In genomic region chr11:207213-208176, GRCh38 we compare ENCODE assay signal across 8 cellular contexts. TPM values are rescaled to one million over a fixed set of nuclear protein-coding genes. Genes with fewer than 3 reads are reported as not detected.
A peak's percentile ranks its signal among the peaks of the same experiment; 100 is the strongest.
DNase-seq lines count a peak whose midpoint lies in the region; ATAC-seq, FAIRE-seq and TF ChIP-seq lines count a peak whose summit lies in the region.

A gene with protein sequence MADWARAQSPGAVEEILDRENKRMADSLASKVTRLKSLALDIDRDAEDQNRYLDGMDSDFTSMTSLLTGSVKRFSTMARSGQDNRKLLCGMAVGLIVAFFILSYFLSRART (minus strand): TSS chr11:207399. CDS start chr11:207321, 78 bp downstream.
TSS of gene RIC8A (plus strand) at chr11:207708. CDS start at chr11:208855, 1,147 bp downstream.

- H3K9me3 ChIP-seq in H1 (ENCODE audit: insufficient read depth in 2 of 2, low read depth in 1 of 2, low read length in 1 of 2) = no peaks in the 10 kb centered on the region
- no peaks in the 10 kb centered on the region for H3K9me3 ChIP-seq in mesenchymal stem cell (ENCODE audit: control insufficient read depth, low read length)

- H4K8ac ChIP-seq in H1 (ENCODE audit: extremely low read depth, insufficient read depth, low read length) = peak within 1 kb of the TSS; percentile 78; the same call in 1 of the 2 replicates
- peak within 1 kb of the TSS; percentile 98 for H4K8ac ChIP-seq in mesenchymal stem cell (ENCODE audit: low read length)

- TF ChIP-seq EP300 in H1 (IDR thresholded peaks at IDR 0.05; ENCODE audit: borderline replicate concordance in 1 of 2, low read depth in 2 of 2, low read length in 2 of 2) = no peak

- no peak within 1 kb of the TSS for H2BK20ac ChIP-seq in H1 (ENCODE audit: low read length)

- H3K27ac ChIP-seq in H1 (ENCODE audit: low read depth, low read length) (peak within 1 kb of the TSS; percentile 74), mesenchymal stem cell (ENCODE audit: low read length, poor library complexity, severe bottlenecking) (peak within 1 kb of the TSS; percentile 98)

- WGBS in H1 (ENCODE audit: extremely low coverage in 1 of 2, insufficient coverage in 1 of 2, insufficient read length in 1 of 2, insufficient replicate concordance in 2 of 2, low coverage in 1 of 2, low lambda C conversion rate in 2 of 2, missing lambda C conversion rate in 1 of 2), 2 experiments = 1% methylated on average over 71 of the region's 90 CpGs; no CpG with 5 or more reads in 1 of the 2 experiments
- under 1% methylated on average over 90 of the region's 90 CpGs for WGBS in mesenchymal stem cell

- POLR2A ChIA-PET in H1 (lab: Charles Lee; ENCODE audit: partially characterized antibody) = interaction anchor here (0.6 to 2.0 kb wide), 18 partner anchors 8 to 337 kb away, joined by 3 to 11 read pairs (median 4); partner anchors contain the start of genes PSMD13, RNH1 and SIRT3

- H3K23ac ChIP-seq in H1 (ENCODE audit: insufficient read length) (no peak within 1 kb of the TSS), mesenchymal stem cell (ENCODE audit: low read length in 2 of 2) (peak within 1 kb of the TSS; percentile 70 to 92)

- H2BK12ac ChIP-seq in H1 (ENCODE audit: low read depth, low read length) (0 out of 2 replicates have a peak within 1 kb of the TSS, but pooled peaks have one; percentile 52), mesenchymal stem cell (ENCODE audit: low read length in 2 of 2) (peak within 1 kb of the TSS; percentile 15 to 55)

- H3K4me1 ChIP-seq in H1 (replicated peaks in 1 of 4; ENCODE audit: control insufficient read depth in 3 of 4, insufficient read depth in 4 of 4, low read length in 3 of 4) (peaks cover 0 to 23% (median 9%) of the 10 kb centered on the region in 4 experiments; a peak in 5 of 7 replicates), mesenchymal stem cell (ENCODE audit: control insufficient read depth, insufficient read depth, low read depth, low read length) (peaks cover 62% of the 10 kb centered on the region)

- peak in 1 of 2 experiments; percentile 49; a peak in 1 of 3 replicates for TF ChIP-seq POLR2A in H1 (IDR thresholded peaks at IDR 0.05; ENCODE audit: control extremely low read depth in 1 of 2, low read depth in 2 of 2, low read length in 2 of 2)

- DNase-seq in COLO829 (ENCODE audit: low spot score) (peak; percentile 98), HTR-8/SVneo (ENCODE audit: insufficient read length, low spot score) (peak; percentile 96), NOMO-1 treated with dmso at 0.1 percent for 144 hours (lab: John Stamatoyannopoulos, UW; ENCODE audit: unreplicated experiment) (peak; percentile 96), H1 (ENCODE audit: low read depth in 1 of 2, low spot score in 2 of 2) (peak; percentile 86 to 99), mesenchymal stem cell (peak; percentile 99)
- DNase-seq in activated CD8-positive, alpha-beta memory T cell treated with anti-CD3 and anti-CD28 coated beads for 48 hours (ENCODE audit: low read depth in 2 of 3, low spot score in 2 of 3) = peak; percentile 94 to 98 (median 95)
- peak; percentile 94 for DNase-seq in stimulated activated CD8-positive, alpha-beta memory T cell treated with anti-CD3 and anti-CD28 coated beads, Interleukin-12 subunit alpha, Interleukin-12 subunit beta, amount 100 ng/mL, for 4 hours (ENCODE audit: low read depth)

- peak within 1 kb of the TSS; percentile 78 for H3K56ac ChIP-seq in H1 (replicated peaks; ENCODE audit: insufficient read length, low read depth, low read length)

- FAIRE-seq in HTR-8/SVneo (lab: Jason Lieb, UNC) = peak; percentile 96
- FAIRE-seq in H1 (lab: Jason Lieb, UNC) = peak; percentile 7

- H2AFZ ChIP-seq in H1 (ENCODE audit: low read length) = no peak within 1 kb of the TSS
- peak within 1 kb of the TSS; percentile 48 for H2AFZ ChIP-seq in mesenchymal stem cell (ENCODE audit: low read depth, low read length)

- H3K9ac ChIP-seq in H1 (replicated peaks in 1 of 4; ENCODE audit: extremely low read depth in 1 of 4, low read depth in 3 of 4, low read length in 3 of 4) = peak within 1 kb of the TSS; percentile 73 to 90 (median 74)
- H3K9ac ChIP-seq in mesenchymal stem cell (ENCODE audit: low read length) = peak within 1 kb of the TSS; percentile 98

- H2BK5ac ChIP-seq in H1 (ENCODE audit: low read depth, low read length) = peak within 1 kb of the TSS; percentile 75
- peak within 1 kb of the TSS; percentile 93 for H2BK5ac ChIP-seq in mesenchymal stem cell (ENCODE audit: low read depth, low read length, poor library complexity, severe bottlenecking)

- H3K36me3 ChIP-seq in H1 (ENCODE audit: control insufficient read depth in 2 of 4, insufficient read depth in 4 of 4, low read length in 3 of 4) (peaks cover 18 to 39% (median 28%) of the 10 kb centered on the region in 4 experiments; a peak in 7 of 8 replicates), mesenchymal stem cell (ENCODE audit: control insufficient read depth in 1 of 2, insufficient read depth in 2 of 2, low read depth in 1 of 2, low read length in 2 of 2) (peaks cover 64 to 66% of the 10 kb centered on the region in 2 experiments)

- no peak for TF ChIP-seq RAD21 in H1 (IDR thresholded peaks at IDR 0.05 in 1 of 2, conservative IDR thresholded peaks at IDR 0.05 in 1 of 2; ENCODE audit: low read depth in 2 of 2, low read length in 2 of 2)

- H3K4ac ChIP-seq in H1 (replicated peaks; ENCODE audit: insufficient read length, low read depth, low read length) = peak within 1 kb of the TSS; percentile 50
- peak within 1 kb of the TSS; percentile 95 to 98 for H3K4ac ChIP-seq in mesenchymal stem cell (ENCODE audit: low read depth in 1 of 2, low read length in 2 of 2)

- H4K20me1 ChIP-seq in H1 (replicated peaks in 1 of 2; ENCODE audit: control insufficient read depth in 1 of 2, insufficient read depth in 2 of 2, low read length in 2 of 2) = peaks cover 0 to 34% of the 10 kb centered on the region in 2 experiments

- no peaks in the 10 kb centered on the region for H3K27me3 ChIP-seq in H1 (replicated peaks in 1 of 4; ENCODE audit: control insufficient read depth in 3 of 4, extremely low read depth in 1 of 4, insufficient read depth in 3 of 4, low read length in 3 of 4)
- H3K27me3 ChIP-seq in mesenchymal stem cell (ENCODE audit: control insufficient read depth in 1 of 2, insufficient read depth in 1 of 2, low read length in 2 of 2) = no peaks in the 10 kb centered on the region

- ATAC-seq in GM21367 (IDR thresholded peaks at IDR 0.05; ENCODE audit: unreplicated experiment) = peak; percentile 63

- H2BK120ac ChIP-seq in H1 (replicated peaks; ENCODE audit: low read depth, low read length) (no peak within 1 kb of the TSS), mesenchymal stem cell (ENCODE audit: low read depth, low read length) (peak within 1 kb of the TSS; percentile 98)

- peak within 1 kb of the TSS; percentile 84 for H4K5ac ChIP-seq in H1 (ENCODE audit: insufficient read length, low read depth, low read length)

- H2BK15ac ChIP-seq in H1 (ENCODE audit: low read length) (no peak within 1 kb of the TSS), mesenchymal stem cell (ENCODE audit: low read depth, poor library complexity, severe bottlenecking) (peak within 1 kb of the TSS; percentile 87)

- H3K79me1 ChIP-seq in H1 (ENCODE audit: low read depth, low read length) = peaks cover 11% of the 10 kb centered on the region
- peaks cover 22% of the 10 kb centered on the region for H3K79me1 ChIP-seq in mesenchymal stem cell (replicated peaks; ENCODE audit: low read length, poor library complexity, severe bottlenecking)

- H3K14ac ChIP-seq in H1 (ENCODE audit: insufficient read length) (no peak within 1 kb of the TSS), mesenchymal stem cell (ENCODE audit: low read length in 2 of 2) (peak within 1 kb of the TSS; percentile 94 to 98)

- peaks cover 0 to 31% of the 10 kb centered on the region in 2 experiments; a peak in 3 of 4 replicates for H3K79me2 ChIP-seq in H1 (ENCODE audit: control insufficient read depth in 1 of 2, insufficient read depth in 2 of 2, low read length in 2 of 2)

- H4K91ac ChIP-seq in H1 (replicated peaks; ENCODE audit: insufficient read length, low read length) (peak within 1 kb of the TSS; percentile 48), mesenchymal stem cell (ENCODE audit: low read length) (peak within 1 kb of the TSS; percentile 98)

- H2AK5ac ChIP-seq in H1 (ENCODE audit: low read depth, low read length) (peak within 1 kb of the TSS; percentile 41), mesenchymal stem cell (ENCODE audit: low read length, severe bottlenecking) (peak within 1 kb of the TSS; percentile 86)

- peaks cover 22% of the 10 kb centered on the region for H3K23me2 ChIP-seq in H1 (ENCODE audit: low read depth, low read length)

- H3K4me2 ChIP-seq in H1 (ENCODE audit: insufficient read depth in 1 of 2, low read depth in 2 of 2, low read length in 2 of 2) = peak within 1 kb of the TSS; percentile 97 to 100
- peak within 1 kb of the TSS; percentile 96 for H3K4me2 ChIP-seq in mesenchymal stem cell (ENCODE audit: low read length, poor library complexity, severe bottlenecking)

- no peak for TF ChIP-seq CTCF in H1 (IDR thresholded peaks at IDR 0.05; ENCODE audit: control extremely low read depth in 1 of 3, insufficient read depth in 1 of 3, low read depth in 1 of 3, low read length in 3 of 3)

- CTCF ChIA-PET in H1 (lab: Charles Lee; ENCODE audit: partially characterized antibody) = interaction anchor here (1.0 to 1.3 kb wide), 6 partner anchors 11 to 160 kb away, joined by 3 to 6 read pairs (median 3); no protein-coding TSS in a partner anchor

- H3K18ac ChIP-seq in H1 (ENCODE audit: extremely low read depth, low read length) (peak within 1 kb of the TSS; percentile 88), mesenchymal stem cell (ENCODE audit: low read depth in 1 of 2, low read length in 2 of 2) (peak within 1 kb of the TSS; percentile 98 to 99)

- H3K4me3 ChIP-seq in H1 (ENCODE audit: extremely low read depth in 1 of 4, insufficient read depth in 2 of 4, low read depth in 3 of 4, low read length in 4 of 4) (peak within 1 kb of the TSS; percentile 85 to 89 (median 87)), mesenchymal stem cell (ENCODE audit: insufficient read depth in 1 of 2, low read depth in 1 of 2, low read length in 2 of 2) (peak within 1 kb of the TSS; percentile 93 to 97)

RNA-seq across cellular contexts. Expression of the first gene that starts in this region (rescaled TPM):
- 37.9 and 40.2 TPM in 2 replicates for total RNA-seq in H1 (2021; fragmentation: NEBNext Ultra II Directional; extraction: Animal tissue kit (Norgen Biotek cat#: 25700))
- polyA plus RNA-seq in H1 (2011; rRNA removed) = 61.9 and 71.1 TPM in 2 replicates
- polyA plus RNA-seq in H1 (2011; cell fraction: cytosol; rRNA removed) = 41.0 TPM
- polyA plus RNA-seq in H1 (2011; cell fraction: nucleus; rRNA removed) = 69.5 TPM
- 26.7 to 37.3 TPM (median 33.5 TPM) in 4 replicates for polyA plus RNA-seq in H1 (2012, experiment 1 of 2)
- 31.1 TPM for polyA plus RNA-seq in H1 (2012, experiment 2 of 2)
- 21.9 TPM for polyA plus RNA-seq in H1 (2013, experiment 1 of 2)
- 22.9 TPM for polyA plus RNA-seq in H1 (2013, experiment 2 of 2)
- polyA minus RNA-seq in H1 (2011; rRNA and poly(A)+ RNA removed) = 54.1 and 75.4 TPM in 2 replicates
- 20.7 TPM for polyA minus RNA-seq in H1 (2011; cell fraction: cytosol; rRNA and poly(A)+ RNA removed)
- polyA minus RNA-seq in H1 (2011; cell fraction: nucleus; rRNA and poly(A)+ RNA removed) = 64.7 TPM
- polyA plus RNA-seq in mesenchymal stem cell (2013, experiment 1 of 2) = 52.8 TPM
- 52.1 TPM for polyA plus RNA-seq in mesenchymal stem cell (2013, experiment 2 of 2)

RNA-seq across cellular contexts. Expression of gene RIC8A, which starts in this region (rescaled TPM):
- 67.0 and 76.7 TPM in 2 replicates for total RNA-seq in H1 (2021; fragmentation: NEBNext Ultra II Directional; extraction: Animal tissue kit (Norgen Biotek cat#: 25700))
- 105 and 123 TPM in 2 replicates for polyA plus RNA-seq in H1 (2011; rRNA removed)
- polyA plus RNA-seq in H1 (2011; cell fraction: cytosol; rRNA removed) = 82.4 TPM
- polyA plus RNA-seq in H1 (2011; cell fraction: nucleus; rRNA removed) = 234 TPM
- 49.0 to 68.8 TPM (median 62.1 TPM) in 4 replicates for polyA plus RNA-seq in H1 (2012, experiment 1 of 2)
- polyA plus RNA-seq in H1 (2012, experiment 2 of 2) = 53.7 TPM
- 37.2 TPM for polyA plus RNA-seq in H1 (2013, experiment 1 of 2)
- polyA plus RNA-seq in H1 (2013, experiment 2 of 2) = 43.2 TPM
- 82.0 and 141 TPM in 2 replicates for polyA minus RNA-seq in H1 (2011; rRNA and poly(A)+ RNA removed)
- 42.5 TPM for polyA minus RNA-seq in H1 (2011; cell fraction: cytosol; rRNA and poly(A)+ RNA removed)
- 82.7 TPM for polyA minus RNA-seq in H1 (2011; cell fraction: nucleus; rRNA and poly(A)+ RNA removed)
- polyA plus RNA-seq in mesenchymal stem cell (2013, experiment 1 of 2) = 77.3 TPM
- 76.9 TPM for polyA plus RNA-seq in mesenchymal stem cell (2013, experiment 2 of 2)

Comparison
In these comparisons a context has a peak if more than half of its experiments do, and no peak if none do; other contexts are left out.
1. Peak in every context shown above with its lines: DNase-seq, ATAC-seq, H3K4me3 ChIP-seq and H3K27ac ChIP-seq.